8 cellular contexts compared by ENCODE assay signal in the genomic region with DNA sequence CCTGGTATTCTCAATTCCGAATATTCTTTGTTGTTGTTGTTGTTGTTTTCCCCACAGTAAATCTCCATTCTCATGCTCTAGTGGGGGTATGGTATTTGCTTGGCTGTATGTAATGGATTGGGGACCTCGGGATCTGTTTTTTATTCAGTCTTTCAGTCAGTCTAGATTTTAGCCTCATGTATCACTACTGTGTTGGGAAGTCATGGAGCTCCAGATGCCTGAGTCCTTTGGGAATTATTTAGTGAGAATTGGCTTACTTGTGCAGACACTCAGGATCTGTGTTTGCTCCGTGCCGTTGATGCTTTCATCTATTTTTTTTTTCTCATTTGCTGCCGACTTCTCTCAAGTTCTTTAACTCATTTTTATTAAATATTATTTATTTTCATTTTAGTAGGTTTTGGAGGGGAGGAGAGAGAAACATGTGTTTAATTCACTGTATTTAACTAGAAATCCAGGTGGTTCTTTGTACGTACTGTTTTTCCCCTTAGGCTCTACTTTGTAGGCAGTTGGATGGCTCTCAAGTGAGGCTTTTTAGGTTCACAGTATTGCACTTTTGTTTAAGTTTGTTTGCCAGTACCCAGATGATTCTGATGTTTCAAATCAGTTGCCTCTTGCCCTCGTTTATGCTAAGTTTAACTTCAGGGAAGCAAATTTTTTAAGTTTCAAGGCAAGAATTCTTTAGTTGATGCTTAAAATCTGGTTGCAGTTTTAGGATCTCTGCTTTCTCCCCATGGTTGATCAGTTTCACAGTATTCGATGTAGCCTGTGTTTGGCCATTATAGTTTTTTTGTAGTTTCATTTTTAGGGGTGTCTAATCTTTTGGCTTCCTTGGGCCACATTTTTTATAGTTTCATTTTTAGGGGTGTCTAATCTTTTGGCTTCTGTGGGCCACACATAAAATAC. TPM values are rescaled to one million over a fixed set of nuclear protein-coding genes. Genes with fewer than 3 reads are reported as not detected.
DNase-seq lines count a peak whose midpoint lies in the region; ATAC-seq and TF ChIP-seq lines count a peak whose summit lies in the region.

No MANE protein-coding gene starts in this region.

- 59% methylated on average over 8 of the region's 8 CpGs for WGBS in smooth muscle cell (ENCODE audit: low lambda C conversion rate)

- H3K9me3 Mint-ChIP-seq in endothelial cell (ENCODE audit: unreplicated experiment): no peaks in the 10 kb centered on the region

- H2AFZ ChIP-seq in fibroblast of lung (ENCODE audit: low read length) (peak overlapping the region; percentile 82), smooth muscle cell (ENCODE audit: low read depth) (no peak overlapping the region)

- no peaks in the 10 kb centered on the region for H3F3A ChIP-seq in smooth muscle cell (ENCODE audit: low read depth)

- H3K4me1 ChIP-seq in Peyer's patch: peaks cover 0 to 13% (median 3%) of the 10 kb centered on the region in 4 donors
- H3K4me1 ChIP-seq in fibroblast of lung (ENCODE audit: control insufficient read depth, extremely low read depth, insufficient read depth, low read length): peaks cover 4% of the 10 kb centered on the region
- peaks cover 12% of the 10 kb centered on the region for H3K4me1 ChIP-seq in smooth muscle cell (ENCODE audit: low read depth)

- H4K20me1 ChIP-seq in fibroblast of lung (ENCODE audit: control insufficient read depth, extremely low read depth, insufficient read depth, low read length): no peaks in the 10 kb centered on the region
- H4K20me1 ChIP-seq in smooth muscle cell (ENCODE audit: low read depth): no peaks in the 10 kb centered on the region

- TF ChIP-seq CTCF in Peyer's patch (IDR thresholded peaks at IDR 0.05): no peak
- TF ChIP-seq CTCF in fibroblast of lung (conservative IDR thresholded peaks at IDR 0.05 in 1 of 2, IDR thresholded peaks at IDR 0.05 in 1 of 2; ENCODE audit: low read depth in 1 of 2, low read length in 2 of 2): no peak
- no peak for TF ChIP-seq CTCF in smooth muscle cell (IDR thresholded peaks at IDR 0.05; ENCODE audit: borderline replicate concordance, insufficient read depth, poor library complexity, severe bottlenecking)
- TF ChIP-seq CTCF in endothelial cell (IDR thresholded peaks at IDR 0.05; ENCODE audit: unreplicated experiment): no peak

- H3K27ac ChIP-seq in Peyer's patch (peak overlapping the region; percentile 55 to 77 (median 63)), fibroblast of lung (ENCODE audit: insufficient read depth, low read length) (peak overlapping the region; percentile 60), smooth muscle cell (ENCODE audit: low read depth) (no peak overlapping the region)

- peaks cover 6% of the 10 kb centered on the region for H3K4me1 Mint-ChIP-seq in endothelial cell (ENCODE audit: unreplicated experiment)

- H3K79me2 ChIP-seq in fibroblast of lung (ENCODE audit: control insufficient read depth, insufficient read depth, low read length): no peaks in the 10 kb centered on the region
- H3K79me2 ChIP-seq in smooth muscle cell (ENCODE audit: low read depth): peaks cover 22% of the 10 kb centered on the region

- H3K36me3 ChIP-seq in Peyer's patch (no peaks in the 10 kb centered on the region), fibroblast of lung (ENCODE audit: control insufficient read depth, insufficient read depth, low read length) (no peaks in the 10 kb centered on the region), smooth muscle cell (ENCODE audit: low read depth) (no peaks in the 10 kb centered on the region)

- peak overlapping the region; percentile 45 for H3K9ac ChIP-seq in fibroblast of lung (ENCODE audit: insufficient read depth, low read length)
- no peak overlapping the region for H3K9ac ChIP-seq in smooth muscle cell (ENCODE audit: low read depth)

- no peak overlapping the region for H3K4me3 Mint-ChIP-seq in endothelial cell (ENCODE audit: unreplicated experiment)

- H3K36me3 Mint-ChIP-seq in endothelial cell (ENCODE audit: low read depth, unreplicated experiment): no peaks in the 10 kb centered on the region

- peak overlapping the region in 2 of 4 donors; percentile 19 to 21 for H3K4me3 ChIP-seq in Peyer's patch
- peak overlapping the region; percentile 28 to 53 (median 40) for H3K4me3 ChIP-seq in fibroblast of lung (replicated peaks in 1 of 4; ENCODE audit: control extremely low read depth in 1 of 4, insufficient read depth in 1 of 4, low read depth in 3 of 4, low read length in 4 of 4)
- no peak overlapping the region for H3K4me3 ChIP-seq in smooth muscle cell

- H3K9me3 ChIP-seq in Peyer's patch: no peaks in the 10 kb centered on the region
- no peaks in the 10 kb centered on the region for H3K9me3 ChIP-seq in fibroblast of lung (ENCODE audit: control insufficient read depth, insufficient read depth, low read depth, low read length)
- no peaks in the 10 kb centered on the region for H3K9me3 ChIP-seq in smooth muscle cell (replicated peaks; ENCODE audit: low read depth)

- H3K4me2 ChIP-seq in fibroblast of lung (ENCODE audit: extremely low read depth, insufficient read depth, low read length) (peak overlapping the region; percentile 88), smooth muscle cell (peak overlapping the region; percentile 10)

- no peaks in the 10 kb centered on the region for H3K27me3 ChIP-seq in Peyer's patch
- no peaks in the 10 kb centered on the region for H3K27me3 ChIP-seq in fibroblast of lung (ENCODE audit: control insufficient read depth, insufficient read depth, low read length)
- no peaks in the 10 kb centered on the region for H3K27me3 ChIP-seq in smooth muscle cell (ENCODE audit: low read depth)

- no peak for TF ChIP-seq POLR2A in Peyer's patch (IDR thresholded peaks at IDR 0.05)

- H3K27ac Mint-ChIP-seq in endothelial cell (ENCODE audit: unreplicated experiment): no peak overlapping the region

- no peak for DNase-seq in Peyer's patch
- DNase-seq in fibroblast of lung (ENCODE audit: low read depth in 2 of 2): peak; percentile 11 to 45
- no peak for DNase-seq in smooth muscle cell (lab: John Stamatoyannopoulos, UW; ENCODE audit: unreplicated experiment)
- DNase-seq in endothelial cell (ENCODE audit: low spot score): no peak
- DNase-seq in germinal center (ENCODE audit: low spot score): no peak
- no peak for DNase-seq in midbrain (lab: John Stamatoyannopoulos, UW)

- ATAC-seq in GM21390 (IDR thresholded peaks at IDR 0.05; ENCODE audit: unreplicated experiment): peak; percentile 27
- no peak for ATAC-seq in GM18861 (IDR thresholded peaks at IDR 0.05; ENCODE audit: unreplicated experiment)

- H3K27me3 Mint-ChIP-seq in endothelial cell (ENCODE audit: unreplicated experiment): no peaks in the 10 kb centered on the region

RNA-seq across cellular contexts. Expression of a gene that starts 36.9 kb away (rescaled TPM):
- total RNA-seq in Peyer's patch (10 to 100 TPM; 27.2 to 43.6 (median 36.5) TPM), fibroblast of lung (7.2 and 7.9 TPM in 2 replicates), smooth muscle cell (12.7 and 13.5 TPM in 2 replicates), endothelial cell (ENCODE audit: unreplicated experiment) (9.5 TPM)
- polyA plus RNA-seq in fibroblast of lung (2.1 and 2.6 TPM in 2 replicates), smooth muscle cell (2.1 and 7.4 TPM in 2 replicates)
- 1.6 and 1.8 TPM in 2 replicates for polyA plus RNA-seq in fibroblast of lung (2012)
- polyA minus RNA-seq in fibroblast of lung (ENCODE audit: low replicate concordance): not detected in 2 replicates

Comparison
In these comparisons a context has a peak if more than half of its experiments do, and no peak if none do; other contexts are left out.
1. DNase-seq: peak in fibroblast of lung (2 of 2); none in Peyer's patch (0 of 3), smooth muscle cell (single experiment), endothelial cell (single experiment), germinal center (single experiment) and midbrain (single experiment).